In the genomic region with DNA sequence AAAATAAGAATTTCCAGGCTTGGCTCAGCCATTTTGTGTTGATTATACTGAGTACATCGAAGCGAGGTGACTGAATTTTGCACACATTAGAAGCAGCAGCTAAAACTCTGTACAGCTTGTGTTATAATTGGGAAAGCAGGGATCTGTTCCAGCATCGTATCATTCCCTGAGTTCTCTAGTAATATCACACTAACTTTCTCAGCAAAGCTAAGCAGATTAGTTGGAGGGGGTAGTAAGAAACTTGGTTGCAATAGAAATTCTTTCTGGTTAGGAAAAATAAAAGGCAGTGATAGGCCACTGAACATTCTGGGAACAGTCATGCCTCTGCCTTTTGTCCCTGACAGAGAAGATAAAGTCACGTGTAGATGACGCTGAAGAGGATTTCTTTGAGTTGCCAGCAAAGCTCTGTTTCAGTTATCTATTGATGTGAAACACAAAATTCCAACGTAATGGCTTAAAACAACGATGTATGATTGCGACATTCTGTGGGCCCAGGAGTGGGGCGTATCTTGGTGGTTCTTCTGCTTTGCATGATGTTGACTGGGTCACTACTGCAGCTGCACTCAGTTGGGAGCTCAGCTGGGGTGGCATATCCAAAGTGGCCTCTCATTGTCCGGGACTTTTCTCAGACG, we compare ENCODE assay signal across 1 cellular context.
TF ChIP-seq lines count a peak whose summit lies in the region.

No MANE protein-coding gene starts in this region.

TF ChIP-seq in GM23338, 12 proteins besides CTCF, POLR2A, EP300 and RAD21 (continued from another document):
- TF ChIP-seq, protein P1, sequence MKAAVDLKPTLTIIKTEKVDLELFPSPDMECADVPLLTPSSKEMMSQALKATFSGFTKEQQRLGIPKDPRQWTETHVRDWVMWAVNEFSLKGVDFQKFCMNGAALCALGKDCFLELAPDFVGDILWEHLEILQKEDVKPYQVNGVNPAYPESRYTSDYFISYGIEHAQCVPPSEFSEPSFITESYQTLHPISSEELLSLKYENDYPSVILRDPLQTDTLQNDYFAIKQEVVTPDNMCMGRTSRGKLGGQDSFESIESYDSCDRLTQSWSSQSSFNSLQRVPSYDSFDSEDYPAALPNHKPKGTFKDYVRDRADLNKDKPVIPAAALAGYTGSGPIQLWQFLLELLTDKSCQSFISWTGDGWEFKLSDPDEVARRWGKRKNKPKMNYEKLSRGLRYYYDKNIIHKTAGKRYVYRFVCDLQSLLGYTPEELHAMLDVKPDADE (IDR thresholded peaks at IDR 0.05): no peak
- TF ChIP-seq EZH2phosphoT487 (IDR thresholded peaks at IDR 0.05; ENCODE audit: unreplicated experiment): no peak
